ENCODE assay signal across 9 cellular contexts in the genomic region with DNA sequence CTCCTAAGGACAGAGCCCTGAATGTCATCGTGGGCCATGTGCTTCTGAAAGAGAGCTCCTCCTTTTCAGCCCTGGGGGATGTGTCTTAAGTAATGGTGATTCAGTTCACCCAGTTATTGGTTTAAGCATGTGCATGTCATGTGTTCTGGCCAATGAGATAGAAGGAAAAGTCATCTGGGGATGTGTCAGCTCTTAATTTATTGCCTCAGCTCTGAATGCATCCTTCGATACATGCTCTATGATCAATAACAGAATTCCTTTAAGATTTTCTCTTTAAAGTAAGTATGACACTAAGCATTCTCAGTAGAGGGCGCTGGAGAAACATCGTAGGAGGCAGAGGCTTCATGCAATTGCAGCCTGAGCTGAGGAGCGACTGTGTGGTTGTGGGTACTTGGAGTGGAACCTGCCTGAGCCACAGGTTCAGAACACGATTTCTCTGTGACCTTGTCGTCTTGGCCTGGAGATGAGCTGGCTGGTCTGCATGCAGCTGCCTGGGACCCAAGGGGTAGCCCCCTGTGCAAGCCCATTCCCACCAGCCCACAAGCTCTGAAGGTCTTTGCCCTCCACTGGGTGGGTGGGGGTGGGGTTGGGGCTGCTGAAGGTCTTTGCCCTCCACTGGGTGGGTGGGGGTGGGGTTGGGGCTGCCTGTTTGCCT.
DNase-seq lines count a peak whose midpoint lies in the region; ATAC-seq and TF ChIP-seq lines count a peak whose summit lies in the region.
"Had no signal": no experiment of that assay in that cellular context is flagged by ENCODE, and none has a peak within 500 bp of the region (broad histone marks: within the 10 kb centered on the region; RNA-seq: fewer than 3 reads in every experiment).

No MANE protein-coding gene starts in this region.

- DNase-seq in Calu3 (peak; percentile 75), NCI-H524 treated with DMSO at 0.1 percent for 48 hours (lab: John Stamatoyannopoulos, UW) (peak; percentile 22), astrocyte of the cerebellum (ENCODE audit: low read depth) (peak; percentile 64), kidney epithelial cell (ENCODE audit: low read depth) (peak; percentile 31), aorta (no peak)
- DNase-seq in effector CD8-positive, alpha-beta T cell (lab: John Stamatoyannopoulos, UW) = no peak

- H3K4me3 ChIP-seq in astrocyte of the cerebellum (ENCODE audit: low read depth, low read length) = no peak overlapping the region
- H3K4me3 ChIP-seq in kidney epithelial cell (ENCODE audit: low read depth, low read length) = no peak overlapping the region
- H3K4me3 ChIP-seq in aorta (ENCODE audit: low read length in 2 of 2) = no peak overlapping the region

- H3K27ac Mint-ChIP-seq in Calu3 (ENCODE audit: unreplicated experiment) = no peak overlapping the region
- H3K27ac Mint-ChIP-seq: T-cell had no signal

- TF ChIP-seq CTCF in Calu3 (IDR thresholded peaks at IDR 0.05; ENCODE audit: unreplicated experiment) = peak; percentile 58
- TF ChIP-seq CTCF in astrocyte of the cerebellum (IDR thresholded peaks at IDR 0.05; ENCODE audit: low read depth, low read length, missing control alignments) = peak; percentile 72
- TF ChIP-seq CTCF in kidney epithelial cell (IDR thresholded peaks at IDR 0.05; ENCODE audit: insufficient read depth, low read length, poor library complexity, severe bottlenecking) = peak; percentile 72

- H3K27me3 ChIP-seq in kidney epithelial cell (ENCODE audit: control insufficient read depth, insufficient read depth, low read length) (no peaks in the 10 kb centered on the region), aorta (ENCODE audit: control insufficient read depth in 1 of 2, insufficient read depth in 2 of 2, low read length in 1 of 2) (no peaks in the 10 kb centered on the region)

- intact Hi-C loops in Calu3 (cut with micrococcal nuclease; ENCODE audit: unreplicated experiment) (loop anchor here (1.0 to 10.0 kb wide), 3 partner anchors 78 to 1086 kb away; no protein-coding TSS in a partner anchor), aorta (cut with DNase I) (no loop called here)

- H3K4me1 Mint-ChIP-seq in Calu3 (ENCODE audit: low read depth, unreplicated experiment) = no peaks in the 10 kb centered on the region
- H3K4me1 Mint-ChIP-seq: T-cell had no signal

- no peaks in the 10 kb centered on the region for H3K36me3 ChIP-seq in kidney epithelial cell (ENCODE audit: control insufficient read depth, insufficient read depth, low read length)
- no peaks in the 10 kb centered on the region for H3K36me3 ChIP-seq in aorta (ENCODE audit: control insufficient read depth in 1 of 2, insufficient read depth in 2 of 2, low read length in 1 of 2)

- no peaks in the 10 kb centered on the region for H3K36me3 Mint-ChIP-seq in Calu3 (ENCODE audit: insufficient read depth, unreplicated experiment)
- H3K36me3 Mint-ChIP-seq: T-cell had no signal

- no TSS peak for BruUV-seq in Calu3 (replicated peaks; lab: Mats Ljungman, UMichigan)

- peak; percentile 77 for ATAC-seq in GM18909 (IDR thresholded peaks at IDR 0.05; ENCODE audit: poor library complexity, unreplicated experiment)
- peak; percentile 66 for ATAC-seq in HG03139 (IDR thresholded peaks at IDR 0.05; ENCODE audit: unreplicated experiment)
- ATAC-seq in aorta (ENCODE audit: low FRiP score) = peak; percentile 57
- ATAC-seq: T-cell had no signal

- H3K27ac ChIP-seq in aorta (ENCODE audit: low read depth in 1 of 2, low read length in 2 of 2) = no peak overlapping the region

- no peaks in the 10 kb centered on the region for H3K9me3 ChIP-seq in aorta (ENCODE audit: control insufficient read depth, low read length)

- H3K27me3 Mint-ChIP-seq in Calu3 (ENCODE audit: unreplicated experiment) = no peaks in the 10 kb centered on the region

- no peak overlapping the region for H3K4me3 Mint-ChIP-seq in Calu3 (ENCODE audit: low read depth, unreplicated experiment)
- H3K4me3 Mint-ChIP-seq: T-cell had no signal

- 9 to 15% methylated on average over 7 of the region's 7 CpGs for WGBS in aorta, 2 donors

- H3K4me1 ChIP-seq in aorta (ENCODE audit: control insufficient read depth in 1 of 2, insufficient read depth in 2 of 2, low read length in 2 of 2) = no peaks in the 10 kb centered on the region

- in situ Hi-C loops in astrocyte of the cerebellum (cut with HindIII; ENCODE audit: low sequenced_read_pairs) = loop anchor here (25.0 kb wide), 1 partner anchor 893 kb away; a partner anchor contains a TSS

- CTCF ChIA-PET in Calu3 (lab: Charles Lee) = interaction anchor here (0.6 to 1.5 kb wide), 8 partner anchors 9 to 896 kb away, joined by 3 to 6 read pairs (median 3); no protein-coding TSS in a partner anchor

- H3K9me3 Mint-ChIP-seq in Calu3 (ENCODE audit: low read depth, unreplicated experiment) = no peaks in the 10 kb centered on the region
- H3K9me3 Mint-ChIP-seq: T-cell had no signal

Comparison
In these comparisons a context has a peak if more than half of its experiments do, and no peak if none do; other contexts are left out.
1. DNase-seq: peak in Calu3 (single experiment), NCI-H524 treated with DMSO at 0.1 percent for 48 hours (single experiment), astrocyte of the cerebellum (single experiment) and kidney epithelial cell (single experiment); none in aorta (0 of 2) and effector CD8-positive, alpha-beta T cell (single experiment).
2. Peak in every context shown above with its lines, with median percentiles within 50 percentile points of each other: CTCF ChIP-seq and ATAC-seq.